ENCODE assay signal across 22 cellular contexts in the genomic region with DNA sequence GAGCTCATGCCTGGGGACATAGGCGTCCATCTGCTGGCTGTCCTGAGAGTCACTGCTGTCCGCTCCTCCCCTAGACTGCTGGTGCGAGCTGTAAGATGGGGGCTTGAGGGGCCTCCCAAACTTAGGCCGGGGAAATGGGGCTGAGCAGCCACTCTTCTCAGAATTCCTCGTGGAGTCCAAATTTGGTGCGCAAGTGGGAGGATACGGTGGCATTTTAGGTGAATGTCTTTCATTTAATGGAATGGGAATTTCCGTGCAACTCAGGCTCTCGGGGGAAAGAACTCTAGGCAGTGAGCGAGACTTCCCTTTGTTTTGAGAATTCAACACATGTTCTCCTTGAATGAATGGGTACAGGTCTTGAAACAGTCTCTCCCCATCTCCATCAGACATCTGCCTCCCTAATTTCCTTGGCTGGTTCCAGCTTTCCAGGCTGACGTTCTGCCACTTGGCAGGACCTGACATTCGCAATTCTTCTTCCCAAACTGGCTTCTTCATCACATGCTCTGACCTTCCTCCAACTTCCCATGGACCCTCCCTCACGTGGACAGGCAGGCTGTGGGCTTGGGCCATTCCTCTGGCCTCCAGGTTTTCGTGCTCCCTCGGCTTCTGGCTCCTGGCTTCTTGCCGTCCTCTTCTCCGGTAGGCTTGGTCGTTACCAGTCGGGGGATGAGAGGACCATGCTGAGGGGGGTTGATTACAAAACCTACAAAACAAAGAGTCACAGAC. TPM values are rescaled to one million over a fixed set of nuclear protein-coding genes. Genes with fewer than 3 reads are reported as not detected.
DNase-seq lines count a peak whose midpoint lies in the region; ATAC-seq and TF ChIP-seq lines count a peak whose summit lies in the region.
"Had no signal": no experiment of that assay in that cellular context is flagged by ENCODE, and none has a peak within 500 bp of the region (broad histone marks: within the 10 kb centered on the region; RNA-seq: fewer than 3 reads in every experiment).

No MANE protein-coding gene starts in this region.

- TF ChIP-seq CTCF in right atrium auricular region (IDR thresholded peaks at IDR 0.05) (no peak), gastroesophageal sphincter (IDR thresholded peaks at IDR 0.05) (no peak)

- TF ChIP-seq POLR2A in gastroesophageal sphincter (IDR thresholded peaks at IDR 0.05): no peak

- H3K36me3 ChIP-seq in right atrium auricular region (peaks cover 25% of the 10 kb centered on the region), gastroesophageal sphincter (peaks cover 0 to 16% of the 10 kb centered on the region in 2 donors)
- H3K36me3 ChIP-seq: ovary had no signal

- H3K27me3 ChIP-seq in right atrium auricular region (no peaks in the 10 kb centered on the region), gastroesophageal sphincter (no peaks in the 10 kb centered on the region)
- H3K27me3 ChIP-seq: ovary had no signal

- 73 to 89% methylated on average over 3 to 11 of the region's 19 CpGs for WGBS in gastroesophageal sphincter (ENCODE audit: low coverage in 1 of 2), 2 donors

- no peaks in the 10 kb centered on the region for H3K9me3 ChIP-seq in right atrium auricular region
- no peaks in the 10 kb centered on the region for H3K9me3 ChIP-seq in gastroesophageal sphincter
- H3K9me3 ChIP-seq: ovary had no signal

- intact Hi-C loops in Right ventricle myocardium superior (cut with DNase I): no loop called here

- H3K4me1 ChIP-seq in right atrium auricular region (peaks cover 0 to 56% of the 10 kb centered on the region in 2 donors), gastroesophageal sphincter (peaks cover 0 to 41% (median 12%) of the 10 kb centered on the region in 3 donors)

- DNase-seq in right atrium auricular region (ENCODE audit: low spot score) (no peak), Right ventricle myocardium superior (no peak), putamen (ENCODE audit: low spot score) (peak; percentile 56), NCI-H2227 (lab: John Stamatoyannopoulos, UW; ENCODE audit: unreplicated experiment) (no peak), NCI-H2227 treated with DMSO at 0.1 percent for 48 hours (lab: John Stamatoyannopoulos, UW) (no peak)
- no peak for DNase-seq in activated naive CD4-positive, alpha-beta T cell treated with anti-CD3 and anti-CD28 coated beads, Interleukin-2, amount 50 U/mL, for 16 hours
- DNase-seq: ACHN; activated CD4-positive, CD25-positive, alpha-beta regulatory T cell treated with anti-CD3 and anti-CD28 coated beads, Interleukin-2, amount 50 U/mL, for 72 hours; activated CD8-positive, alpha-beta memory T cell treated with anti-CD3 and anti-CD28 coated beads, Interleukin-2, amount 10 ng/mL, durations not matched to agents 7 days and 5 days; activated gamma-delta T cell; CD8-positive, alpha-beta T cell; DMS79 treated with DMSO at 0.1 percent for 48 hours; GOT3; MV-4-11; NCI-H2081; NCI-H524 treated with DMSO at 0.1 percent for 48 hours; ovary; SIG-M5; T1000; trophoblast cell had no signal

- no peak overlapping the region for H3K4me3 ChIP-seq in right atrium auricular region
- no peak overlapping the region for H3K4me3 ChIP-seq in gastroesophageal sphincter
- H3K4me3 ChIP-seq: ovary had no signal

- ATAC-seq in Right ventricle myocardium superior (ENCODE audit: poor library complexity) (no peak), gastroesophageal sphincter (no peak), HG02798 (IDR thresholded peaks at IDR 0.05; ENCODE audit: poor library complexity, unreplicated experiment) (no peak)
- ATAC-seq: activated CD8-positive, alpha-beta memory T cell treated with anti-CD3 and anti-CD28 coated beads, Interleukin-2, amount 10 ng/mL, durations not matched to agents 7 days and 5 days; CD8-positive, alpha-beta T cell had no signal

- no peak for TF ChIP-seq EP300 in gastroesophageal sphincter (IDR thresholded peaks at IDR 0.05)

- peak overlapping the region; percentile 15 to 38 for H3K27ac ChIP-seq in right atrium auricular region
- H3K27ac ChIP-seq in gastroesophageal sphincter: peak overlapping the region in 3 of 4 donors; percentile 27 to 66 (median 59)
- H3K27ac ChIP-seq: ovary had no signal

RNA-seq across cellular contexts. Expression of a gene that starts 30.1 kb away (rescaled TPM):
- total RNA-seq in right atrium auricular region: 10 to 100 TPM; 34.1 to 39.8 TPM
- total RNA-seq in Right ventricle myocardium superior: 25.5 TPM
- 10 to 100 TPM; 21.0 to 66.8 (median 48.6) TPM for total RNA-seq in gastroesophageal sphincter
- total RNA-seq: CD8-positive, alpha-beta T cell had no signal
